Comparison of ENCODE assay signal across 26 cellular contexts in the genomic region with DNA sequence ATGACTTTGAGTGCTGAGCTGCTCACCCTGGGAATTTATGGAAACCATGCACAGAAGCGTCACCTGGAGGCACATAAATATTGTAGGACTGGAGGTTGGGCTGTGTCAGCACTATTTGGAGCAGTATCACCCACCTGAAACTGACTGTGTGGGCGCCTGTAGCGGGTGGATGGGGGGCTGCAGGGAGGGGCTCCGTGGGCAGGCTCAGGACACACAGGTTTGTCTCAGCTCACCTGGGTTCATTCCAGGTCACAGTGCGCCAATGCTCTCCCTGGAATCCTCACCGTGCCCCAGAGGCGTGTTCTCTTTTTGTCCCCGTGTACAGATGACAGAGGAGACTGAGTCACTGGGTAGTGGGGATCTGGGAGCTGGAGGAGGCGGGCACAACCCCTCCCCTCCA.
"Had no signal": no experiment of that assay in that cellular context is flagged by ENCODE, and none has a peak within 500 bp of the region (broad histone marks: within the 10 kb centered on the region; RNA-seq: fewer than 3 reads in every experiment).

No MANE protein-coding gene starts in this region.

- H3K4me2 ChIP-seq: neural progenitor cell had no signal

- H3K27ac ChIP-seq: coronary artery, esophagus squamous epithelium, left lung, neural progenitor cell, prostate gland, sigmoid colon, stomach had no signal

- H3K36me3 ChIP-seq: neural progenitor cell, prostate gland, thyroid gland had no signal

- H3K9me3 ChIP-seq: esophagus squamous epithelium, left lung, prostate gland, sigmoid colon, stomach, thyroid gland had no signal

- DNase-seq: dermis blood vessel endothelial cell; effector memory CD4-positive, alpha-beta T cell; esophagus squamous epithelium; foreskin melanocyte; glutamatergic neuron; hypothalamus; immature natural killer cell; left cardiac atrium; mesenchymal stem cell; midbrain; naive thymus-derived CD4-positive, alpha-beta T cell; sigmoid colon; stimulated activated CD4-positive, alpha-beta T cell treated with anti-CD3 and anti-CD28 coated beads, Interleukin-2, amount 100 ng/mL, for 24 hours; stimulated activated CD4-positive, alpha-beta T cell treated with anti-CD3 and anti-CD28 coated beads, Interleukin-4, amount 100 ng/mL, for 24 hours; stimulated activated naive CD4-positive, alpha-beta T cell treated with Interleukin-2 at 50 U/mL for 16 hours; stomach; trophoblast cell had no signal

- H3K27me3 ChIP-seq: esophagus squamous epithelium, left lung, neural progenitor cell, sigmoid colon, stomach, thyroid gland had no signal

- H3K4me1 ChIP-seq: left lung, prostate gland, sigmoid colon had no signal

- FAIRE-seq: endothelial cell of umbilical vein, keratinocyte had no signal

- H2AFZ ChIP-seq: neural progenitor cell had no signal

- H3K9ac ChIP-seq: neural progenitor cell had no signal

- H3K4me3 ChIP-seq: coronary artery, esophagus squamous epithelium, left lung, neural progenitor cell, prostate gland, sigmoid colon, stomach, thyroid gland had no signal

- ATAC-seq: left lung; naive thymus-derived CD4-positive, alpha-beta T cell; right cardiac atrium; stimulated activated effector memory CD8-positive, alpha-beta T cell treated with anti-CD3 and anti-CD28 coated beads, Interleukin-12 subunit alpha, Interleukin-12 subunit beta, amount 100 ng/mL, for 72 hours had no signal
